ENCODE assay signal across 27 cellular contexts in genomic region chr6:151443449-151443848, GRCh38. TPM values are rescaled to one million over a fixed set of nuclear protein-coding genes. Genes with fewer than 3 reads are reported as not detected.
DNase-seq lines count a peak whose midpoint lies in the region; ATAC-seq, FAIRE-seq and TF ChIP-seq lines count a peak whose summit lies in the region.
"Had no signal": no experiment of that assay in that cellular context is flagged by ENCODE, and none has a peak within 500 bp of the region (broad histone marks: within the 10 kb centered on the region; RNA-seq: fewer than 3 reads in every experiment).

No MANE protein-coding gene starts in this region.

- peak overlapping the region; percentile 16 for H3K27ac Mint-ChIP-seq in activated T-cell treated with anti-CD3 and anti-CD28 coated beads, Interleukin-2, amount 50 U/mL, for 72 hours
- peak overlapping the region; percentile 38 for H3K27ac Mint-ChIP-seq in progenitor cell of endocrine pancreas

- intact Hi-C loops in dorsolateral prefrontal cortex (cut with DNase I) = loop anchor here in 1 of 2 donors (5.0 to 10.0 kb wide), 2 partner anchors 34 to 681 kb away; no protein-coding TSS in a partner anchor
- intact Hi-C loops in vagina (cut with DNase I) = loop anchor here (5.0 kb wide), 1 partner anchor 34 kb away; no protein-coding TSS in a partner anchor

- peaks cover 1 to 2% of the 10 kb centered on the region in 2 donors for H3K36me3 Mint-ChIP-seq in activated T-cell treated with anti-CD3 and anti-CD28 coated beads, Interleukin-2, amount 50 U/mL, for 72 hours (ENCODE audit: insufficient read depth in 2 of 2)
- peaks cover 10% of the 10 kb centered on the region for H3K36me3 Mint-ChIP-seq in progenitor cell of endocrine pancreas (ENCODE audit: insufficient read depth)

- no peak for TF ChIP-seq POLR2A in vagina (IDR thresholded peaks at IDR 0.05)

- peaks cover 24% of the 10 kb centered on the region for H3K4me1 Mint-ChIP-seq in activated T-cell treated with anti-CD3 and anti-CD28 coated beads, Interleukin-2, amount 50 U/mL, for 72 hours (ENCODE audit: low read depth)
- H3K4me1 Mint-ChIP-seq in progenitor cell of endocrine pancreas (ENCODE audit: low read depth) = peaks cover 23% of the 10 kb centered on the region

- H3K4me3 ChIP-seq in dorsolateral prefrontal cortex = no peak overlapping the region
- H3K4me3 ChIP-seq in vagina = no peak overlapping the region
- H3K4me3 ChIP-seq: BLaER1 treated with 17β-estradiol and CSF1 and Interleukin-3, amounts not matched to agents 10 nM and 100 nM; GM12878; GM23248; HAP-1; MG63 had no signal

- H3K36me3 ChIP-seq in vagina = no peaks in the 10 kb centered on the region
- H3K36me3 ChIP-seq: Peyer's patch had no signal

- no peaks in the 10 kb centered on the region for H3K27me3 ChIP-seq in dorsolateral prefrontal cortex
- H3K27me3 ChIP-seq in vagina = no peaks in the 10 kb centered on the region
- H3K27me3 ChIP-seq: BLaER1 treated with 17β-estradiol and CSF1 and Interleukin-3, amounts not matched to agents 10 nM and 100 nM; MG63; Peyer's patch had no signal

- no peaks in the 10 kb centered on the region for H3K27me3 Mint-ChIP-seq in activated T-cell treated with anti-CD3 and anti-CD28 coated beads, Interleukin-2, amount 50 U/mL, for 72 hours (ENCODE audit: low read depth)
- H3K27me3 Mint-ChIP-seq in progenitor cell of endocrine pancreas = no peaks in the 10 kb centered on the region
- H3K27me3 Mint-ChIP-seq: CD4-positive, alpha-beta memory T cell had no signal

- FAIRE-seq in frontal cortex (lab: Jason Lieb, UNC) = no peak
- FAIRE-seq: GM12878 had no signal

- DNase-seq in activated T-cell treated with anti-CD3 and anti-CD28 coated beads, Interleukin-2, amount 50 U/mL, for 72 hours = no peak
- DNase-seq in activated T-cell treated with anti-CD3 and anti-CD28 coated beads, Interleukin-2, amount 50 U/mL, for 48 hours = no peak
- DNase-seq in dorsolateral prefrontal cortex (no peak), progenitor cell of endocrine pancreas (ENCODE audit: low spot score, unreplicated experiment) (no peak), vagina (ENCODE audit: extremely low spot score in 2 of 2) (no peak), frontal cortex (ENCODE audit: low spot score in 2 of 2) (no peak)
- DNase-seq in stimulated activated CD4-positive, alpha-beta T cell treated with anti-CD3 and anti-CD28 coated beads, Interleukin-1b, Interleukin-23, amount 100 ng/mL, for 48 hours = no peak
- DNase-seq: ACHN; Caco-2; CD4-positive, alpha-beta memory T cell; DMS 273 treated with DMSO at 0.1 percent for 48 hours; DMS79 treated with DMSO at 0.1 percent for 48 hours; GM23248; Kasumi-1; MG63; NCI-H1048; NCI-H1417 treated with DMSO at 0.1 percent for 48 hours; NCI-H187; NCI-H446; NCI-H526; Peyer's patch had no signal

- no peaks in the 10 kb centered on the region for H3K9me3 ChIP-seq in vagina
- H3K9me3 ChIP-seq: BLaER1 treated with 17β-estradiol and CSF1 and Interleukin-3, amounts not matched to agents 10 nM and 100 nM; Caco-2; HAP-1; MG63; Peyer's patch had no signal

- no peaks in the 10 kb centered on the region for H3K9me3 Mint-ChIP-seq in activated T-cell treated with anti-CD3 and anti-CD28 coated beads, Interleukin-2, amount 50 U/mL, for 72 hours
- H3K9me3 Mint-ChIP-seq in progenitor cell of endocrine pancreas (ENCODE audit: low read depth) = no peaks in the 10 kb centered on the region
- H3K9me3 Mint-ChIP-seq: CD4-positive, alpha-beta memory T cell had no signal

- peaks cover 14% of the 10 kb centered on the region for H3K4me1 ChIP-seq in vagina
- H3K4me1 ChIP-seq: HAP-1 had no signal

- no peak for TF ChIP-seq CTCF in dorsolateral prefrontal cortex (IDR thresholded peaks at IDR 0.05 in 54 of 56, conservative IDR thresholded peaks at IDR 0.05 in 2 of 56; ENCODE audit: low read depth in 1 of 56, partially characterized antibody in 56 of 56)
- TF ChIP-seq CTCF in progenitor cell of endocrine pancreas (IDR thresholded peaks at IDR 0.05; ENCODE audit: unreplicated experiment) = no peak
- no peak for TF ChIP-seq CTCF in vagina (IDR thresholded peaks at IDR 0.05)

- H3K4me3 Mint-ChIP-seq in activated T-cell treated with anti-CD3 and anti-CD28 coated beads, Interleukin-2, amount 50 U/mL, for 72 hours = no peak overlapping the region
- H3K4me3 Mint-ChIP-seq in progenitor cell of endocrine pancreas (ENCODE audit: low read depth) = no peak overlapping the region

- peak overlapping the region in 38 of 59 donors; percentile 3 to 79 (median 38) for H3K27ac ChIP-seq in dorsolateral prefrontal cortex
- peak overlapping the region; percentile 54 for H3K27ac ChIP-seq in vagina
- H3K27ac ChIP-seq: 22Rv1; BLaER1 treated with 17β-estradiol and CSF1 and Interleukin-3, amounts not matched to agents 10 nM and 100 nM; GM23248 had no signal

- ATAC-seq in activated T-cell treated with anti-CD3 and anti-CD28 coated beads, Interleukin-2, amount 50 U/mL, for 72 hours (replicated peaks in 1 of 2) = no peak
- ATAC-seq in GM21360 (IDR thresholded peaks at IDR 0.05; ENCODE audit: unreplicated experiment) = no peak
- ATAC-seq: GM12878 had no signal

RNA-seq across cellular contexts. Expression of gene RMND1, which starts 8.5 kb away (rescaled TPM):
- 10 to 100 TPM; 22.7 to 26.6 TPM for total RNA-seq in activated T-cell treated with anti-CD3 and anti-CD28 coated beads, Interleukin-2, amount 50 U/mL, for 72 hours
- total RNA-seq in dorsolateral prefrontal cortex (10 to 100 TPM; 16.2 to 37.8 (median 25.1) TPM), progenitor cell of endocrine pancreas (38.5 and 40.2 TPM in 2 replicates), vagina (15.7 TPM), frontal cortex (35.9 TPM)

RNA-seq across cellular contexts. Expression of gene CCDC170, which starts 50.4 kb away (rescaled TPM):
- total RNA-seq in activated T-cell treated with anti-CD3 and anti-CD28 coated beads, Interleukin-2, amount 50 U/mL, for 72 hours = not detected
- total RNA-seq in dorsolateral prefrontal cortex (10 to 100 TPM in 4 of 120 experiments, 1 to 10 TPM in 114, under 1 TPM in 2; 0.72 to 13.2 (median 3.1) TPM), progenitor cell of endocrine pancreas (0.22 TPM in 1 of 2 replicates, not detected in the other), vagina (2.0 TPM), frontal cortex (0.41 TPM)
- total RNA-seq: GM12878, OCI-LY7 had no signal

RNA-seq across cellular contexts. Expression of gene ZBTB2, which starts 52.1 kb away (rescaled TPM):
- total RNA-seq in activated T-cell treated with anti-CD3 and anti-CD28 coated beads, Interleukin-2, amount 50 U/mL, for 72 hours = 10 to 100 TPM; 24.3 to 27.7 TPM
- 10 to 100 TPM in 7 of 120 experiments, 1 to 10 TPM in 113; 4.4 to 12.5 (median 7.1) TPM for total RNA-seq in dorsolateral prefrontal cortex
- total RNA-seq in progenitor cell of endocrine pancreas = 14.4 and 15.2 TPM in 2 replicates
- 15.0 TPM for total RNA-seq in vagina
- total RNA-seq in frontal cortex = 11.4 TPM
